ENCODE assay signal across 18 cellular contexts in genomic region chr10:120987359-120987758, GRCh38.
DNase-seq lines count a peak whose midpoint lies in the region; ATAC-seq and TF ChIP-seq lines count a peak whose summit lies in the region.
"Had no signal": no experiment of that assay in that cellular context is flagged by ENCODE, and none has a peak within 500 bp of the region (broad histone marks: within the 10 kb centered on the region; RNA-seq: fewer than 3 reads in every experiment).

No MANE protein-coding gene starts in this region.

- H3K27ac ChIP-seq in H9 (ENCODE audit: insufficient read length, low read depth, low read length) (no peak overlapping the region), GM23338 (ENCODE audit: low read depth) (no peak overlapping the region), endodermal cell (ENCODE audit: low read depth, low read length) (no peak overlapping the region)
- H3K27ac ChIP-seq: body of pancreas, right lobe of liver, suprapubic skin had no signal

- H3K27me3 Mint-ChIP-seq in H9 (ENCODE audit: low read depth) (peaks cover 13% of the 10 kb centered on the region), GM23338 (ENCODE audit: insufficient read depth, low read depth, poor library complexity) (peaks cover 9% of the 10 kb centered on the region), endodermal cell (ENCODE audit: insufficient read depth) (peaks cover 58% of the 10 kb centered on the region), progenitor cell of endocrine pancreas (no peaks in the 10 kb centered on the region)
- H3K27me3 Mint-ChIP-seq: activated CD8-positive, alpha-beta memory T cell treated with anti-CD3 and anti-CD28 coated beads, Interleukin-2, amount 10 ng/mL, durations not matched to agents 7 days and 5 days had no signal

- H2AFZ ChIP-seq in H9 (ENCODE audit: low read length) (no peak overlapping the region), GM23338 (no peak overlapping the region)

- no peak overlapping the region for H3K18ac ChIP-seq in H9 (ENCODE audit: insufficient read length, low read depth, low read length)

- no peaks in the 10 kb centered on the region for H3K9me2 ChIP-seq in GM23338 (ENCODE audit: insufficient read depth)

- TF ChIP-seq CTCF in GM12864 (IDR thresholded peaks at IDR 0.05; ENCODE audit: low read depth, low read length, missing control alignments), result no peak
- TF ChIP-seq CTCF in H9 (conservative IDR thresholded peaks at IDR 0.05), result no peak
- TF ChIP-seq CTCF in mucosa of descending colon (IDR thresholded peaks at IDR 0.05), result no peak
- TF ChIP-seq CTCF in GM23338 (conservative IDR thresholded peaks at IDR 0.05; ENCODE audit: low read depth in 2 of 2), result no peak
- no peak for TF ChIP-seq CTCF in endodermal cell (conservative IDR thresholded peaks at IDR 0.05)
- no peak for TF ChIP-seq CTCF in progenitor cell of endocrine pancreas (IDR thresholded peaks at IDR 0.05; ENCODE audit: unreplicated experiment)

- no peaks in the 10 kb centered on the region for H3K23me2 ChIP-seq in H9 (ENCODE audit: insufficient read length, low read depth, low read length, poor library complexity, severe bottlenecking)

- peaks cover 12 to 49% (median 28%) of the 10 kb centered on the region in 3 experiments for H3K36me3 Mint-ChIP-seq in H9 (ENCODE audit: insufficient read depth in 1 of 3, low read depth in 3 of 3)
- H3K36me3 Mint-ChIP-seq in GM23338 (ENCODE audit: low read depth), result peaks cover 58% of the 10 kb centered on the region
- H3K36me3 Mint-ChIP-seq in endodermal cell (ENCODE audit: low read depth), result peaks cover 1% of the 10 kb centered on the region
- H3K36me3 Mint-ChIP-seq in progenitor cell of endocrine pancreas (ENCODE audit: insufficient read depth), result peaks cover 6% of the 10 kb centered on the region
- H3K36me3 Mint-ChIP-seq: activated CD8-positive, alpha-beta memory T cell treated with anti-CD3 and anti-CD28 coated beads, Interleukin-2, amount 10 ng/mL, durations not matched to agents 7 days and 5 days had no signal

- peaks cover 9 to 14% of the 10 kb centered on the region in 2 experiments for H3K4me1 Mint-ChIP-seq in H9
- peaks cover 11% of the 10 kb centered on the region for H3K4me1 Mint-ChIP-seq in GM23338
- peaks cover 12% of the 10 kb centered on the region for H3K4me1 Mint-ChIP-seq in endodermal cell
- peaks cover 16% of the 10 kb centered on the region for H3K4me1 Mint-ChIP-seq in progenitor cell of endocrine pancreas (ENCODE audit: low read depth)

- H3K36me3 ChIP-seq in mucosa of descending colon (ENCODE audit: low read depth), result no peaks in the 10 kb centered on the region
- H3K36me3 ChIP-seq in GM23338 (ENCODE audit: insufficient read depth), result no peaks in the 10 kb centered on the region
- H3K36me3 ChIP-seq in endodermal cell (ENCODE audit: control insufficient read depth, insufficient read depth, low read length), result no peaks in the 10 kb centered on the region
- H3K36me3 ChIP-seq: BE2C, right lobe of liver, suprapubic skin had no signal

- H3F3A ChIP-seq in GM23338 (replicated peaks; ENCODE audit: low read depth), result no peaks in the 10 kb centered on the region

- no peak overlapping the region for H3K27ac Mint-ChIP-seq in H9
- no peak overlapping the region for H3K27ac Mint-ChIP-seq in GM23338
- no peak overlapping the region for H3K27ac Mint-ChIP-seq in endodermal cell
- no peak overlapping the region for H3K27ac Mint-ChIP-seq in progenitor cell of endocrine pancreas
- H3K27ac Mint-ChIP-seq: activated CD8-positive, alpha-beta memory T cell treated with anti-CD3 and anti-CD28 coated beads, Interleukin-2, amount 10 ng/mL, durations not matched to agents 7 days and 5 days; WTC11 had no signal

- H3K27me3 ChIP-seq in H9 (ENCODE audit: insufficient read depth, low read length) (no peaks in the 10 kb centered on the region), GM23338 (ENCODE audit: insufficient read depth) (no peaks in the 10 kb centered on the region), endodermal cell (ENCODE audit: control insufficient read depth, insufficient read depth, low read length, poor library complexity, severe bottlenecking) (no peaks in the 10 kb centered on the region)
- H3K27me3 ChIP-seq: BE2C, body of pancreas, right lobe of liver, suprapubic skin had no signal

- no peak overlapping the region for H3K4me2 ChIP-seq in H9 (ENCODE audit: insufficient read depth, insufficient read length, low read length)
- no peak overlapping the region for H3K4me2 ChIP-seq in GM23338

- no peak overlapping the region for H4K91ac ChIP-seq in H9 (ENCODE audit: insufficient read length, low read depth, low read length)

- no peaks in the 10 kb centered on the region for H3K79me1 ChIP-seq in H9 (ENCODE audit: insufficient read depth, low read depth, low read length, poor library complexity, severe bottlenecking)

- H2BK15ac ChIP-seq in H9 (ENCODE audit: low read depth, low read length), result no peak overlapping the region

- H3K9me3 ChIP-seq in H9 (ENCODE audit: control insufficient read depth, low read depth, low read length) (peaks cover 38% of the 10 kb centered on the region), mucosa of descending colon (peaks cover 8% of the 10 kb centered on the region), endodermal cell (ENCODE audit: control insufficient read depth, low read length) (peaks cover 52% of the 10 kb centered on the region)
- H3K9me3 ChIP-seq: BE2C, right lobe of liver, suprapubic skin had no signal

- no peak overlapping the region for H2AK5ac ChIP-seq in H9 (ENCODE audit: insufficient read length, low read length)

- H3K56ac ChIP-seq in H9 (ENCODE audit: insufficient read length, low read depth, low read length), result no peak overlapping the region

- H2BK12ac ChIP-seq in H9 (ENCODE audit: insufficient read length, low read depth, low read length), result no peak overlapping the region

- no peak overlapping the region for H3K4ac ChIP-seq in H9 (ENCODE audit: low read depth, low read length)

- H4K20me1 ChIP-seq in H9 (ENCODE audit: control insufficient read depth, insufficient read depth, insufficient read length) (no peaks in the 10 kb centered on the region), GM23338 (replicated peaks; ENCODE audit: insufficient read depth) (no peaks in the 10 kb centered on the region)

- H3K14ac ChIP-seq in H9 (ENCODE audit: insufficient read depth, low read length), result no peak overlapping the region

- ATAC-seq in mucosa of descending colon (peak; percentile 41), GM23338 (no peak), GM18858 (IDR thresholded peaks at IDR 0.05; ENCODE audit: unreplicated experiment) (no peak)
- ATAC-seq: activated CD8-positive, alpha-beta memory T cell treated with anti-CD3 and anti-CD28 coated beads, Interleukin-2, amount 10 ng/mL, durations not matched to agents 7 days and 5 days; body of pancreas; K562; right lobe of liver; WTC11 had no signal

- peaks cover 1% of the 10 kb centered on the region for H3K4me1 ChIP-seq in H9 (ENCODE audit: insufficient read depth, low read length)
- no peaks in the 10 kb centered on the region for H3K4me1 ChIP-seq in mucosa of descending colon (ENCODE audit: low read depth)
- peaks cover 4% of the 10 kb centered on the region for H3K4me1 ChIP-seq in GM23338 (ENCODE audit: insufficient read depth)
- H3K4me1 ChIP-seq in endodermal cell (ENCODE audit: control insufficient read depth, insufficient read depth, low read length), result peaks cover 7% of the 10 kb centered on the region
- H3K4me1 ChIP-seq: BE2C, right lobe of liver, suprapubic skin had no signal

- no peak overlapping the region for H3K9ac ChIP-seq in H9 (ENCODE audit: extremely low read depth, insufficient read length, low read length)
- H3K9ac ChIP-seq in endodermal cell (ENCODE audit: extremely low read depth, low read length, poor library complexity, severe bottlenecking), result no peak overlapping the region

- no peak overlapping the region for H4K5ac ChIP-seq in H9 (ENCODE audit: insufficient read length, low read depth, low read length)

- H3K4me3 Mint-ChIP-seq in H9 (no peak overlapping the region), GM23338 (no peak overlapping the region), endodermal cell (no peak overlapping the region), progenitor cell of endocrine pancreas (ENCODE audit: low read depth) (no peak overlapping the region)
- H3K4me3 Mint-ChIP-seq: activated CD8-positive, alpha-beta memory T cell treated with anti-CD3 and anti-CD28 coated beads, Interleukin-2, amount 10 ng/mL, durations not matched to agents 7 days and 5 days; WTC11 had no signal

- H3K4me3 ChIP-seq in GM12864 (ENCODE audit: low read depth, low read length) (no peak overlapping the region), mucosa of descending colon (no peak overlapping the region), GM23338 (no peak overlapping the region), endodermal cell (ENCODE audit: low read length) (no peak overlapping the region)
- H3K4me3 ChIP-seq: body of pancreas, K562, right lobe of liver, suprapubic skin had no signal

- H3K9me3 Mint-ChIP-seq in H9 (peaks cover 39 to 52% of the 10 kb centered on the region in 2 experiments), GM23338 (peaks cover 72% of the 10 kb centered on the region), endodermal cell (peaks cover 67% of the 10 kb centered on the region), progenitor cell of endocrine pancreas (ENCODE audit: low read depth) (peaks cover 23% of the 10 kb centered on the region)

- no CpG with 5 or more reads among the region's 2 CpGs for WGBS in H9 (ENCODE audit: extremely low coverage, insufficient read length, low lambda C conversion rate)
- 70 to 91% methylated on average over 1 to 2 of the region's 2 CpGs for WGBS in endodermal cell (ENCODE audit: insufficient coverage in 1 of 2, insufficient read length in 1 of 2), 2 experiments

- no peak overlapping the region for H2BK120ac ChIP-seq in H9 (ENCODE audit: low read depth, low read length, poor library complexity, severe bottlenecking)

- no peak overlapping the region for H3K23ac ChIP-seq in H9 (ENCODE audit: insufficient read length, low read depth, low read length)

- no peak overlapping the region for H2BK20ac ChIP-seq in H9 (ENCODE audit: low read depth, low read length, poor library complexity, severe bottlenecking)

- intact Hi-C loops in mucosa of descending colon (cut with DNase I, micrococcal nuclease), result no loop called here

- H2BK5ac ChIP-seq in H9 (ENCODE audit: insufficient read length, low read length), result no peak overlapping the region

- no peak overlapping the region for H3T11ph ChIP-seq in H9 (ENCODE audit: low read length)

- no peak overlapping the region for H4K8ac ChIP-seq in H9 (replicated peaks; ENCODE audit: insufficient read length, low read depth, low read length)

- DNase-seq in GM12864 (ENCODE audit: low read depth) (peak; percentile 13), H9 (peak; percentile 12), NOMO-1 (lab: John Stamatoyannopoulos, UW; ENCODE audit: unreplicated experiment in 2 of 2) (peak; percentile 48 to 53), mucosa of descending colon (no peak), GM23338 (ENCODE audit: low spot score) (no peak), endodermal cell (no peak), progenitor cell of endocrine pancreas (ENCODE audit: low spot score, unreplicated experiment) (no peak)
- DNase-seq: activated CD8-positive, alpha-beta memory T cell treated with anti-CD3 and anti-CD28 coated beads, Interleukin-2, amount 10 ng/mL, durations not matched to agents 7 days and 5 days; BE2C; body of pancreas; DMS79 treated with DMSO at 0.1 percent for 48 hours; NCI-H1417 treated with DMSO at 0.1 percent for 48 hours; NCI-H345 had no signal

- H3K79me2 ChIP-seq in H9 (ENCODE audit: insufficient read depth, low read length) (no peaks in the 10 kb centered on the region), GM23338 (replicated peaks; ENCODE audit: insufficient read depth) (no peaks in the 10 kb centered on the region)

Comparison
In these comparisons a context has a peak if more than half of its experiments do, and no peak if none do; other contexts are left out.
1. DNase-seq: peak in GM12864 (single experiment), H9 (single experiment) and NOMO-1 (2 of 2); none in mucosa of descending colon (0 of 3), GM23338 (single experiment), endodermal cell (single experiment) and progenitor cell of endocrine pancreas (single experiment).